8 cellular contexts compared by ENCODE assay signal in the genomic region with DNA sequence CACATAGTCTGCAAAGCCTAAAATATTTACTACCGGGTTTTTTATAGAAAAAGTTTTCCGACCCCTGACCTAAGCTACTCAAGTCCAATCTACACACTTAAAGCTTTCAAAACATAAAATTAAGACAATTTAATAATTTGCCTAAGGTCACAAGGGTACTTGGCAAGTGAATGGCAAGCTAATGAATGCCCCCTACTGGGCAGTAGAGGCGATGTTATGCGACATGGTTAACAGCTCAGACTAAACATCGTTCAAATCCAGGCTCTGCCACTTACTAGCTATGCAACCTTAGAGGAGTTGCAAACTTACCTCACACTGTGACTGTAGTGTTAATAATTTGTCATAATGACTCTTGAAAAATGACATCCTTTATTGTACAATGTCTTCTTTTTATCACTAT.
DNase-seq lines count a peak whose midpoint lies in the region; ATAC-seq and TF ChIP-seq lines count a peak whose summit lies in the region.

No MANE protein-coding gene starts in this region.

- H3K9me3 ChIP-seq in mucosa of descending colon = no peaks in the 10 kb centered on the region

- intact Hi-C loops in mucosa of descending colon (cut with DNase I, micrococcal nuclease) = loop anchor here in 1 of 2 donors (10.0 kb wide), 1 partner anchor 480 kb away; no protein-coding TSS in a partner anchor

- peak; percentile 44 for ATAC-seq in mucosa of descending colon
- no peak for ATAC-seq in HG03045 (IDR thresholded peaks at IDR 0.05; ENCODE audit: unreplicated experiment)

- no peaks in the 10 kb centered on the region for H3K4me1 ChIP-seq in mucosa of descending colon (ENCODE audit: low read depth)

- H3K4me3 ChIP-seq in coronary artery (no peak overlapping the region), mucosa of descending colon (no peak overlapping the region)

- no peak overlapping the region for H3K27ac ChIP-seq in coronary artery

- DNase-seq in AML-193 (lab: John Stamatoyannopoulos, UW) = peak; percentile 23 to 47
- DNase-seq in HEK293T (ENCODE audit: extremely low spot score) = peak; percentile 65
- peak; percentile 80 for DNase-seq in NCI-H82 (lab: John Stamatoyannopoulos, UW)
- DNase-seq in coronary artery (ENCODE audit: low spot score) = no peak
- DNase-seq in mucosa of descending colon = peak in 1 of 3 donors; percentile 61
- no peak for DNase-seq in T-helper 9 cell
- DNase-seq in mucosa of gallbladder (ENCODE audit: low spot score) = no peak

- TF ChIP-seq CTCF in coronary artery (IDR thresholded peaks at IDR 0.05) (peak; percentile 24), mucosa of descending colon (IDR thresholded peaks at IDR 0.05) (peak; percentile 24)

- POLR2A ChIA-PET in HEK293T (lab: Yijun Ruan, JAX) = interaction anchor here (0.9 kb wide), 1 partner anchor 484 kb away, joined by 4 read pairs; no protein-coding TSS in a partner anchor

- CTCF ChIA-PET in HEK293T (lab: Yijun Ruan, JAX) = interaction anchor here (0.7 to 2.5 kb wide), 8 partner anchors 196 to 818 kb away, joined by 3 to 25 read pairs (median 3); no protein-coding TSS in a partner anchor

- no peaks in the 10 kb centered on the region for H3K36me3 ChIP-seq in mucosa of descending colon (ENCODE audit: low read depth)

TF ChIP-seq in HEK293T, 16 proteins besides CTCF, POLR2A, EP300 and RAD21:
- no peak for TF ChIP-seq ARNT (IDR thresholded peaks at IDR 0.05)
- no peak for TF ChIP-seq FOXM1 (IDR thresholded peaks at IDR 0.05; ENCODE audit: borderline replicate concordance)
- no peak for TF ChIP-seq CTBP1 (IDR thresholded peaks at IDR 0.05; ENCODE audit: borderline replicate concordance)
- no peak for TF ChIP-seq SP1 (IDR thresholded peaks at IDR 0.05)

Comparison
In these comparisons a context has a peak if more than half of its experiments do, and no peak if none do; other contexts are left out.
1. DNase-seq: peak in AML-193 (2 of 2), HEK293T (single experiment) and NCI-H82 (single experiment); none in coronary artery (single experiment), T-helper 9 cell (single experiment) and mucosa of gallbladder (single experiment).